Comparison of ENCODE assay signal across 15 cellular contexts in the genomic region with DNA sequence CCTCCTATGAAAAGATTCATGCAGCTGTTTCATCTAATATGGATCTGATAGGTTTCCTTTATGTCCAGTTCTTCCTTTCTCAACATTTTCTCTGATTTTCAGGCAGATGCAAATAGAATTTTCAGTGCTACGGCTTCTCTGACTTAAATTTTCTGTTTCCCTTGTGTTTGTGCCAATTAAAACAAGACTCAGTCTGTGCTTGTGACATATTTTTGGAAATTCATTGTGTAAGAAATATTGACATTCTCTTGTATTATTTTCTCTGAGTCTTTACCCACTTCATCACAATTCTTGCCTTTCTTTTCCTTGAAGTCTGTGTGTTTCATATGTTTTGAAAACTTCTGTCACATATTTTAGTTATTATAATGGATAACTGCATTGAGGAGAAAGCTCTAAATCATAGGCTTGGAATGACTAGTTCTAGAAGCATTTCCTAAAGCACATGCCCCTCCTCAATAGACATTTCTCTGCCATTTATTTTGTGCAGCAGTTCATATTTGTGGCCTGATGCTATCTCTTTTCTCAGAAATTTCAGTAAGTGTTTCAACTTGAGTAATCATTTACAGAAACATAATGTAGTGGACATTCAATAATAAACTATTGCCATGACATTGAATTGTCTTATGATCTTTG.
DNase-seq lines count a peak whose midpoint lies in the region; ATAC-seq, FAIRE-seq and TF ChIP-seq lines count a peak whose summit lies in the region.
"Had no signal": no experiment of that assay in that cellular context is flagged by ENCODE, and none has a peak within 500 bp of the region (broad histone marks: within the 10 kb centered on the region; RNA-seq: fewer than 3 reads in every experiment).

No MANE protein-coding gene starts in this region.

- peak overlapping the region in 1 of 2 donors; percentile 23 for H3K4me3 Mint-ChIP-seq in activated T-cell treated with anti-CD3 and anti-CD28 coated beads, Interleukin-2, amount 50 U/mL, for 72 hours
- H3K4me3 Mint-ChIP-seq in activated T-cell treated with anti-CD3 and anti-CD28 coated beads, Interleukin-2, amount 50 U/mL, for 4 hours = no peak overlapping the region
- H3K4me3 Mint-ChIP-seq: activated B cell treated with CpG ODN at 0.5 μM for 24 hours had no signal

- no peak for DNase-seq in activated T-cell treated with anti-CD3 and anti-CD28 coated beads, Interleukin-2, amount 50 U/mL, for 72 hours
- no peak for DNase-seq in activated T-cell treated with anti-CD3 and anti-CD28 coated beads, Interleukin-2, amount 50 U/mL, for 4 hours
- DNase-seq in astrocyte of the spinal cord (ENCODE audit: low read depth, low spot score) (peak; percentile 96), kidney (no peak), urothelium cell line (ENCODE audit: low spot score) (peak; percentile 9), medulla oblongata (ENCODE audit: extremely low spot score) (no peak)
- DNase-seq: 8988T; activated B cell treated with CpG ODN at 0.5 μM for 24 hours; activated naive CD4-positive, alpha-beta T cell; effector memory CD4-positive, alpha-beta T cell; GF-D8; NCI-H187 had no signal

- TF ChIP-seq CTCF in astrocyte of the spinal cord (IDR thresholded peaks at IDR 0.05; ENCODE audit: low read depth, low read length) = no peak
- TF ChIP-seq CTCF in kidney (IDR thresholded peaks at IDR 0.05; ENCODE audit: borderline replicate concordance, extremely low read depth, insufficient read depth) = no peak

- ATAC-seq in activated T-cell treated with anti-CD3 and anti-CD28 coated beads, Interleukin-2, amount 50 U/mL, for 72 hours (replicated peaks in 1 of 2) = peak; percentile 40 to 44
- no peak for ATAC-seq in activated T-cell treated with anti-CD3 and anti-CD28 coated beads, Interleukin-2, amount 50 U/mL, for 4 hours
- ATAC-seq in GM21528 (IDR thresholded peaks at IDR 0.05; ENCODE audit: low FRiP score, unreplicated experiment) = no peak
- no peak for ATAC-seq in HG03432 (IDR thresholded peaks at IDR 0.05; ENCODE audit: unreplicated experiment)

- H3K9me3 ChIP-seq in kidney (ENCODE audit: control insufficient read depth in 1 of 2, low read length in 2 of 2) = no peaks in the 10 kb centered on the region

- in situ Hi-C loops in astrocyte of the spinal cord (cut with HindIII; ENCODE audit: low sequenced_read_pairs) = no loop called here

- H3K36me3 Mint-ChIP-seq in activated T-cell treated with anti-CD3 and anti-CD28 coated beads, Interleukin-2, amount 50 U/mL, for 72 hours (ENCODE audit: insufficient read depth in 2 of 2) = peaks cover 13 to 31% of the 10 kb centered on the region in 2 donors
- no peaks in the 10 kb centered on the region for H3K36me3 Mint-ChIP-seq in activated T-cell treated with anti-CD3 and anti-CD28 coated beads, Interleukin-2, amount 50 U/mL, for 4 hours (ENCODE audit: insufficient read depth)

- no peaks in the 10 kb centered on the region for H3K27me3 Mint-ChIP-seq in activated T-cell treated with anti-CD3 and anti-CD28 coated beads, Interleukin-2, amount 50 U/mL, for 72 hours (ENCODE audit: low read depth)
- no peaks in the 10 kb centered on the region for H3K27me3 Mint-ChIP-seq in activated T-cell treated with anti-CD3 and anti-CD28 coated beads, Interleukin-2, amount 50 U/mL, for 4 hours (ENCODE audit: low read depth)
- H3K27me3 Mint-ChIP-seq: activated B cell treated with CpG ODN at 0.5 μM for 24 hours had no signal

- H3K27ac Mint-ChIP-seq in activated T-cell treated with anti-CD3 and anti-CD28 coated beads, Interleukin-2, amount 50 U/mL, for 72 hours = peak overlapping the region; percentile 83
- H3K27ac Mint-ChIP-seq: activated B cell treated with CpG ODN at 0.5 μM for 24 hours had no signal

- H3K9ac ChIP-seq in kidney (ENCODE audit: low read length in 2 of 2) = no peak overlapping the region

- H3K9me3 Mint-ChIP-seq in activated T-cell treated with anti-CD3 and anti-CD28 coated beads, Interleukin-2, amount 50 U/mL, for 72 hours = peaks cover 13 to 14% of the 10 kb centered on the region in 2 donors
- peaks cover 14% of the 10 kb centered on the region for H3K9me3 Mint-ChIP-seq in activated T-cell treated with anti-CD3 and anti-CD28 coated beads, Interleukin-2, amount 50 U/mL, for 4 hours

- no peak overlapping the region for H3K27ac ChIP-seq in kidney (ENCODE audit: low read depth in 2 of 2, low read length in 2 of 2)

- FAIRE-seq in kidney (lab: Jason Lieb, UNC) (peak; percentile 58), urothelium cell line (lab: Jason Lieb, UNC) (no peak)

- no peaks in the 10 kb centered on the region for H3K4me1 ChIP-seq in kidney (ENCODE audit: control insufficient read depth in 1 of 2, insufficient read depth in 1 of 2, low read depth in 1 of 2, low read length in 2 of 2)

- intact Hi-C loops in kidney (cut with DNase I) = no loop called here

- no peaks in the 10 kb centered on the region for H3K36me3 ChIP-seq in kidney (ENCODE audit: control insufficient read depth in 1 of 2, insufficient read depth in 2 of 2, low read length in 2 of 2)

- H3K4me3 ChIP-seq in astrocyte of the spinal cord (ENCODE audit: low read depth, low read length) (no peak overlapping the region), kidney (ENCODE audit: low read length in 2 of 2) (no peak overlapping the region)
- H3K4me3 ChIP-seq: lung had no signal

- peaks cover 14% of the 10 kb centered on the region for H3K4me1 Mint-ChIP-seq in activated T-cell treated with anti-CD3 and anti-CD28 coated beads, Interleukin-2, amount 50 U/mL, for 72 hours (ENCODE audit: low read depth)
- H3K4me1 Mint-ChIP-seq in activated T-cell treated with anti-CD3 and anti-CD28 coated beads, Interleukin-2, amount 50 U/mL, for 4 hours (ENCODE audit: low read depth) = no peaks in the 10 kb centered on the region

Comparison
In these comparisons a context has a peak if more than half of its experiments do, and no peak if none do; other contexts are left out.
1. ATAC-seq: peak in activated T-cell treated with anti-CD3 and anti-CD28 coated beads, Interleukin-2, amount 50 U/mL, for 72 hours (2 of 2); none in activated T-cell treated with anti-CD3 and anti-CD28 coated beads, Interleukin-2, amount 50 U/mL, for 4 hours (0 of 2), GM21528 (single experiment) and HG03432 (single experiment).
2. DNase-seq: peak in astrocyte of the spinal cord (single experiment) and urothelium cell line (single experiment); none in activated T-cell treated with anti-CD3 and anti-CD28 coated beads, Interleukin-2, amount 50 U/mL, for 72 hours (0 of 2), activated T-cell treated with anti-CD3 and anti-CD28 coated beads, Interleukin-2, amount 50 U/mL, for 4 hours (single experiment), kidney (single experiment) and medulla oblongata (single experiment).